ENCODE assay signal across 21 cellular contexts in the genomic region with DNA sequence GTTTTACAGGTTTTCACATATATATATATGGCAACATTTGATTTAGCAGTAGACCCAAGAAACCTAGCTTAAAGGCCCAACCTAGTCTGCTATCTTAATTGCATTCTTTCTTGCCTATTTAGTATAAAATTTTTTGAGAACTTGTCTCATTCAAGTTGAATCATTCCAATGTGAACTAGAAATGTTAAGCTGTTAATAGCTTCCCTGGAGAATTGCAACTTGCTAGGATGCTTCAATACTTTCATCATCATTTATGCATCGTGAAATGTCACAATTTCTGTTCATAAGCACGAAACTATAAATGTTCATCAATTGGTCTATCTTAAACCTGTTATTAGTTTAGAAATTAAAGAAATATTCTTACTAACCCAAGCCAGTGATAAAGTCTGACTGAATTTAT.
DNase-seq lines count a peak whose midpoint lies in the region; ATAC-seq and TF ChIP-seq lines count a peak whose summit lies in the region.
"Had no signal": no experiment of that assay in that cellular context is flagged by ENCODE, and none has a peak within 500 bp of the region (broad histone marks: within the 10 kb centered on the region; RNA-seq: fewer than 3 reads in every experiment).

No MANE protein-coding gene starts in this region.

- H3K9ac ChIP-seq in adipocyte (ENCODE audit: low read length) (peak overlapping the region; percentile 25), mesenchymal stem cell (ENCODE audit: low read length) (peak overlapping the region; percentile 44)
- H3K9ac ChIP-seq: BLaER1, KMS-11 had no signal

- H3K14ac ChIP-seq in mesenchymal stem cell (ENCODE audit: low read length in 2 of 2), result no peak overlapping the region

- no peak overlapping the region for H3K4me3 Mint-ChIP-seq in activated naive CD8-positive, alpha-beta T cell treated with anti-CD3 and anti-CD28 coated beads for 36 hours
- H3K4me3 Mint-ChIP-seq: CD4-positive, alpha-beta memory T cell; T-cell had no signal

- TF ChIP-seq CTCF in AG04449 (IDR thresholded peaks at IDR 0.05; ENCODE audit: insufficient read depth, low read length, missing control alignments) (no peak), lower leg skin (IDR thresholded peaks at IDR 0.05) (no peak)

- H3K4me1 Mint-ChIP-seq in activated naive CD8-positive, alpha-beta T cell treated with anti-CD3 and anti-CD28 coated beads for 36 hours, result no peaks in the 10 kb centered on the region

- no peak overlapping the region for H3K23ac ChIP-seq in mesenchymal stem cell (ENCODE audit: low read length in 2 of 2)

- CTCF ChIA-PET in AG04449 (lab: Yijun Ruan, JAX), result interaction anchor here (1.4 kb wide), 1 partner anchor 9 kb away, joined by 3 read pairs; no protein-coding TSS in a partner anchor

- DNase-seq in AG04449 (ENCODE audit: low read depth, low spot score) (peak; percentile 64), GM03348 (ENCODE audit: low spot score) (peak; percentile 66), adipocyte (ENCODE audit: low read depth) (peak; percentile 25), mesenchymal stem cell (no peak), OCI-M2 (lab: John Stamatoyannopoulos, UW; ENCODE audit: unreplicated experiment) (no peak), lower leg skin (ENCODE audit: low spot score in 2 of 2) (no peak)
- DNase-seq in activated naive CD8-positive, alpha-beta T cell treated with anti-CD3 and anti-CD28 coated beads for 36 hours, result no peak
- DNase-seq: 8988T; Caco-2; CD4-positive, alpha-beta memory T cell; DMS 273 treated with DMSO at 0.1 percent for 48 hours; DND-41; IMR-90; NCI-H524; NCI-H774; NK-92 treated with Interleukin-12 subunit alpha and Interleukin-12 subunit beta, amount 100 ng/mL, for 24 hours; Peyer's patch; T-cell had no signal

- H3K27ac ChIP-seq in mesenchymal stem cell (ENCODE audit: low read length, poor library complexity, severe bottlenecking), result no peak overlapping the region
- H3K27ac ChIP-seq: BLaER1, KMS-11, Peyer's patch had no signal

- H2AFZ ChIP-seq in mesenchymal stem cell (ENCODE audit: low read depth, low read length), result no peak overlapping the region

- no peaks in the 10 kb centered on the region for H3K27me3 Mint-ChIP-seq in activated naive CD8-positive, alpha-beta T cell treated with anti-CD3 and anti-CD28 coated beads for 36 hours
- H3K27me3 Mint-ChIP-seq: CD4-positive, alpha-beta memory T cell; T-cell had no signal

- peaks cover 4% of the 10 kb centered on the region for H3K79me1 ChIP-seq in mesenchymal stem cell (replicated peaks; ENCODE audit: low read length, poor library complexity, severe bottlenecking)

- TF ChIP-seq POLR2A in lower leg skin (IDR thresholded peaks at IDR 0.05), result no peak

- POLR2A ChIA-PET in AG04449 (lab: Yijun Ruan, JAX), result interaction anchor here (0.8 kb wide), 1 partner anchor 285 kb away, joined by 3 read pairs; a partner anchor contains a TSS

- H3K27ac Mint-ChIP-seq in activated naive CD8-positive, alpha-beta T cell treated with anti-CD3 and anti-CD28 coated beads for 36 hours, result no peak overlapping the region
- H3K27ac Mint-ChIP-seq: T-cell had no signal

- no peak overlapping the region for H3K4me2 ChIP-seq in mesenchymal stem cell (ENCODE audit: low read length, poor library complexity, severe bottlenecking)
- H3K4me2 ChIP-seq: BLaER1, KMS-11 had no signal

- no peak overlapping the region for H4K8ac ChIP-seq in mesenchymal stem cell (ENCODE audit: low read length)

- H3K36me3 ChIP-seq in adipocyte (ENCODE audit: control insufficient read depth, insufficient read depth, low read length, severe bottlenecking), result no peaks in the 10 kb centered on the region
- no peaks in the 10 kb centered on the region for H3K36me3 ChIP-seq in mesenchymal stem cell (ENCODE audit: control insufficient read depth in 1 of 2, insufficient read depth in 2 of 2, low read depth in 1 of 2, low read length in 2 of 2)
- H3K36me3 ChIP-seq: BLaER1, Peyer's patch had no signal

- intact Hi-C loops in lower leg skin (cut with DNase I; ENCODE audit: low total_unique reads), result no loop called here

- ATAC-seq in GM21381 (IDR thresholded peaks at IDR 0.05; ENCODE audit: unreplicated experiment), result no peak
- ATAC-seq: T-cell had no signal

- H2BK120ac ChIP-seq in mesenchymal stem cell (ENCODE audit: low read depth, low read length), result no peak overlapping the region

- H3K36me3 Mint-ChIP-seq in activated naive CD8-positive, alpha-beta T cell treated with anti-CD3 and anti-CD28 coated beads for 36 hours, result peaks cover 2% of the 10 kb centered on the region

- H2BK5ac ChIP-seq in mesenchymal stem cell (ENCODE audit: low read depth, low read length, poor library complexity, severe bottlenecking), result no peak overlapping the region

- H3K9me3 ChIP-seq in adipocyte (ENCODE audit: control insufficient read depth, low read length) (no peaks in the 10 kb centered on the region), mesenchymal stem cell (ENCODE audit: control insufficient read depth, low read length) (no peaks in the 10 kb centered on the region)
- H3K9me3 ChIP-seq: Caco-2, Peyer's patch had no signal

- H2BK15ac ChIP-seq in mesenchymal stem cell (ENCODE audit: low read depth, poor library complexity, severe bottlenecking), result no peak overlapping the region

- peaks cover 22% of the 10 kb centered on the region for H3K4me1 ChIP-seq in adipocyte (ENCODE audit: control insufficient read depth, insufficient read depth, low read length)
- no peaks in the 10 kb centered on the region for H3K4me1 ChIP-seq in mesenchymal stem cell (ENCODE audit: control insufficient read depth, insufficient read depth, low read depth, low read length)
- H3K4me1 ChIP-seq: Caco-2, Peyer's patch had no signal

- H3K4me3 ChIP-seq in AG04449 (ENCODE audit: low read depth, low read length) (no peak overlapping the region), adipocyte (ENCODE audit: low read length) (peak overlapping the region; percentile 24), mesenchymal stem cell (ENCODE audit: insufficient read depth in 1 of 2, low read depth in 1 of 2, low read length in 2 of 2) (no peak overlapping the region), lower leg skin (ENCODE audit: low read depth, poor library complexity, severe bottlenecking) (no peak overlapping the region)
- H3K4me3 ChIP-seq: BLaER1, Peyer's patch had no signal

- H3K18ac ChIP-seq in mesenchymal stem cell (ENCODE audit: low read depth in 1 of 2, low read length in 2 of 2), result no peak overlapping the region

- H3K27me3 ChIP-seq in adipocyte (replicated peaks; ENCODE audit: control insufficient read depth, insufficient read depth, low read length) (no peaks in the 10 kb centered on the region), mesenchymal stem cell (ENCODE audit: control insufficient read depth in 1 of 2, insufficient read depth in 1 of 2, low read length in 2 of 2) (no peaks in the 10 kb centered on the region)
- H3K27me3 ChIP-seq: BLaER1, Peyer's patch had no signal

- no peak overlapping the region for H3K4ac ChIP-seq in mesenchymal stem cell (ENCODE audit: low read depth in 1 of 2, low read length in 2 of 2)

- H4K91ac ChIP-seq in mesenchymal stem cell (ENCODE audit: low read length), result no peak overlapping the region

- WGBS in mesenchymal stem cell, result no CpG with 5 or more reads among the region's 2 CpGs
- WGBS in lower leg skin, 2 donors, result 65 to 69% methylated on average over 2 of the region's 2 CpGs

- H2AK5ac ChIP-seq in mesenchymal stem cell (ENCODE audit: low read length, severe bottlenecking), result no peak overlapping the region

- H3K9me3 Mint-ChIP-seq in activated naive CD8-positive, alpha-beta T cell treated with anti-CD3 and anti-CD28 coated beads for 36 hours, result no peaks in the 10 kb centered on the region
- H3K9me3 Mint-ChIP-seq: CD4-positive, alpha-beta memory T cell; T-cell had no signal

- no peak overlapping the region for H2BK12ac ChIP-seq in mesenchymal stem cell (ENCODE audit: low read length in 2 of 2)

Comparison
In these comparisons a context has a peak if more than half of its experiments do, and no peak if none do; other contexts are left out.
1. DNase-seq: peak in AG04449 (single experiment), GM03348 (single experiment) and adipocyte (single experiment); none in mesenchymal stem cell (single experiment), activated naive CD8-positive, alpha-beta T cell treated with anti-CD3 and anti-CD28 coated beads for 36 hours (single experiment), OCI-M2 (single experiment) and lower leg skin (0 of 2).